1 cellular context compared by ENCODE assay signal in genomic region chr2:128512664-128513415, GRCh38.
TF ChIP-seq lines count a peak whose summit lies in the region.

No MANE protein-coding gene starts in this region.

TF ChIP-seq in IMR-90, 13 proteins besides CTCF, POLR2A, EP300 and RAD21 (continued from another document):
- no peak for TF ChIP-seq ELK1 (IDR thresholded peaks at IDR 0.05; ENCODE audit: borderline replicate concordance, low read depth, low read length)
